In the genomic region with DNA sequence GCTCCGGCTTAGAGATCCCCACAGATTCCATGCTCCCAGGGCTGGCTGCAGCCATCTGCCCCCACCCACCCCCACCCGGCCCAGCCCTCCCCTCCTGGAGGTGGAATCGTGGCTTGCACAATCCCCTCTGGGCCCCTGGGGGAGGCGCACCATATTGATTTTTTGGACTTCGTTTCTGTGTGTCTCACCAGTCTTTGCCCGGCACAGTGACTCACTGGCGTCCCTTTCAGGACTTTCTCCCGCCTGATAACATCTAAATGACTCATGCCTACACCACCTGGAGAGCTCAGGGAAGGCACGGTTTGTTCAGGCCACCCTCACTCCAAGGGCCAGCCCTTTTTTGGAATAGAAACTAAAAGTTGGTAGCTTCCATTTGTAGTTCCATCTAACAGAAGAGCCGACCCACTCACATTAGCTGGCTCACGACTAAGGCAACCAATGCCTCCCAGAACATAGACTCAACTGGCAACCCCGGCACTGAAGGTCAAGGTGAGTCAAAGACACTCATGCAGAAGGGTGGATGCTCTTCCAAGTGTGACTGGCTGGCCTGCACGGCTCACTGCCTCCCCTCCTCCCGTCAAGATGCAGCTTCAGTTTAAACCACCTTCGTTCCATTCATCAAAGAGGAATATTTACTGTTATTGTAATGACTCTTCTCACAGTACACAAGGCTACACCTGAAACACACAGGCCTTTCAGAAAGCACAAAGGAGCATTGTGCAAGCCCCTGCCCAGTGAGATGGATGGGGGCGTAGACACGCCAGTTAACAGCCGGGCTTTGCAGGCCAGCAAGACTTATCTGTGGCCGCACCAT, we compare ENCODE assay signal across 1 cellular context.
TF ChIP-seq lines count a peak whose summit lies in the region.

No MANE protein-coding gene starts in this region.

TF ChIP-seq in HepG2, 621 proteins besides CTCF, POLR2A, EP300 and RAD21 (continued from another document and continues in another):
- TF ChIP-seq TP53 (CRISPR knock-in tag; conservative IDR thresholded peaks at IDR 0.05), result no peak
- peak; percentile 13; the same call in 1 of the 2 replicates for TF ChIP-seq ZNF761 (CRISPR knock-in tag; conservative IDR thresholded peaks at IDR 0.05)
- peak; percentile 41 for TF ChIP-seq TEAD3 (CRISPR knock-in tag; optimal IDR thresholded peaks at IDR 0.05; ENCODE audit: borderline replicate concordance)
- TF ChIP-seq FOXO1 (CRISPR knock-in tag; IDR thresholded peaks at IDR 0.05), result peak; percentile 76
- TF ChIP-seq ZNF260 (CRISPR knock-in tag; IDR thresholded peaks at IDR 0.05; ENCODE audit: borderline replicate concordance, low read depth), result no peak
- TF ChIP-seq, protein P1, sequence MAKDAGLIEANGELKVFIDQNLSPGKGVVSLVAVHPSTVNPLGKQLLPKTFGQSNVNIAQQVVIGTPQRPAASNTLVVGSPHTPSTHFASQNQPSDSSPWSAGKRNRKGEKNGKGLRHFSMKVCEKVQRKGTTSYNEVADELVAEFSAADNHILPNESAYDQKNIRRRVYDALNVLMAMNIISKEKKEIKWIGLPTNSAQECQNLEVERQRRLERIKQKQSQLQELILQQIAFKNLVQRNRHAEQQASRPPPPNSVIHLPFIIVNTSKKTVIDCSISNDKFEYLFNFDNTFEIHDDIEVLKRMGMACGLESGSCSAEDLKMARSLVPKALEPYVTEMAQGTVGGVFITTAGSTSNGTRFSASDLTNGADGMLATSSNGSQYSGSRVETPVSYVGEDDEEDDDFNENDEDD (CRISPR knock-in tag; IDR thresholded peaks at IDR 0.05; ENCODE audit: borderline replicate concordance), result peak; percentile 66; the same call in 1 of the 2 replicates
- TF ChIP-seq CCAR2 (optimal IDR thresholded peaks at IDR 0.05; ENCODE audit: low read depth, low read length), result no peak
- TF ChIP-seq, protein P2, sequence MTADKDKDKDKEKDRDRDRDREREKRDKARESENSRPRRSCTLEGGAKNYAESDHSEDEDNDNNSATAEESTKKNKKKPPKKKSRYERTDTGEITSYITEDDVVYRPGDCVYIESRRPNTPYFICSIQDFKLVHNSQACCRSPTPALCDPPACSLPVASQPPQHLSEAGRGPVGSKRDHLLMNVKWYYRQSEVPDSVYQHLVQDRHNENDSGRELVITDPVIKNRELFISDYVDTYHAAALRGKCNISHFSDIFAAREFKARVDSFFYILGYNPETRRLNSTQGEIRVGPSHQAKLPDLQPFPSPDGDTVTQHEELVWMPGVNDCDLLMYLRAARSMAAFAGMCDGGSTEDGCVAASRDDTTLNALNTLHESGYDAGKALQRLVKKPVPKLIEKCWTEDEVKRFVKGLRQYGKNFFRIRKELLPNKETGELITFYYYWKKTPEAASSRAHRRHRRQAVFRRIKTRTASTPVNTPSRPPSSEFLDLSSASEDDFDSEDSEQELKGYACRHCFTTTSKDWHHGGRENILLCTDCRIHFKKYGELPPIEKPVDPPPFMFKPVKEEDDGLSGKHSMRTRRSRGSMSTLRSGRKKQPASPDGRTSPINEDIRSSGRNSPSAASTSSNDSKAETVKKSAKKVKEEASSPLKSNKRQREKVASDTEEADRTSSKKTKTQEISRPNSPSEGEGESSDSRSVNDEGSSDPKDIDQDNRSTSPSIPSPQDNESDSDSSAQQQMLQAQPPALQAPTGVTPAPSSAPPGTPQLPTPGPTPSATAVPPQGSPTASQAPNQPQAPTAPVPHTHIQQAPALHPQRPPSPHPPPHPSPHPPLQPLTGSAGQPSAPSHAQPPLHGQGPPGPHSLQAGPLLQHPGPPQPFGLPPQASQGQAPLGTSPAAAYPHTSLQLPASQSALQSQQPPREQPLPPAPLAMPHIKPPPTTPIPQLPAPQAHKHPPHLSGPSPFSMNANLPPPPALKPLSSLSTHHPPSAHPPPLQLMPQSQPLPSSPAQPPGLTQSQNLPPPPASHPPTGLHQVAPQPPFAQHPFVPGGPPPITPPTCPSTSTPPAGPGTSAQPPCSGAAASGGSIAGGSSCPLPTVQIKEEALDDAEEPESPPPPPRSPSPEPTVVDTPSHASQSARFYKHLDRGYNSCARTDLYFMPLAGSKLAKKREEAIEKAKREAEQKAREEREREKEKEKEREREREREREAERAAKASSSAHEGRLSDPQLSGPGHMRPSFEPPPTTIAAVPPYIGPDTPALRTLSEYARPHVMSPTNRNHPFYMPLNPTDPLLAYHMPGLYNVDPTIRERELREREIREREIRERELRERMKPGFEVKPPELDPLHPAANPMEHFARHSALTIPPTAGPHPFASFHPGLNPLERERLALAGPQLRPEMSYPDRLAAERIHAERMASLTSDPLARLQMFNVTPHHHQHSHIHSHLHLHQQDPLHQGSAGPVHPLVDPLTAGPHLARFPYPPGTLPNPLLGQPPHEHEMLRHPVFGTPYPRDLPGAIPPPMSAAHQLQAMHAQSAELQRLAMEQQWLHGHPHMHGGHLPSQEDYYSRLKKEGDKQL (CRISPR knock-in tag; IDR thresholded peaks at IDR 0.05; ENCODE audit: low read depth), result peak; percentile 40; the same call in 1 of the 2 replicates
- no peak for TF ChIP-seq HNRNPLL (IDR thresholded peaks at IDR 0.05; ENCODE audit: low read depth, low read length, poor library complexity, severe bottlenecking)
- peak; percentile 67; the same call in 1 of the 2 replicates for TF ChIP-seq SPEN (CRISPR knock-in tag; IDR thresholded peaks at IDR 0.05; ENCODE audit: low read depth)
- TF ChIP-seq, protein P3, sequence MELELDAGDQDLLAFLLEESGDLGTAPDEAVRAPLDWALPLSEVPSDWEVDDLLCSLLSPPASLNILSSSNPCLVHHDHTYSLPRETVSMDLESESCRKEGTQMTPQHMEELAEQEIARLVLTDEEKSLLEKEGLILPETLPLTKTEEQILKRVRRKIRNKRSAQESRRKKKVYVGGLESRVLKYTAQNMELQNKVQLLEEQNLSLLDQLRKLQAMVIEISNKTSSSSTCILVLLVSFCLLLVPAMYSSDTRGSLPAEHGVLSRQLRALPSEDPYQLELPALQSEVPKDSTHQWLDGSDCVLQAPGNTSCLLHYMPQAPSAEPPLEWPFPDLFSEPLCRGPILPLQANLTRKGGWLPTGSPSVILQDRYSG (CRISPR knock-in tag; IDR thresholded peaks at IDR 0.05), result no peak
- peak; percentile 56; the same call in 1 of the 2 replicates for TF ChIP-seq NFKBIZ (CRISPR knock-in tag; IDR thresholded peaks at IDR 0.05)
- TF ChIP-seq THYN1 (CRISPR knock-in tag; IDR thresholded peaks at IDR 0.05; ENCODE audit: borderline replicate concordance, low read depth), result no peak
- no peak for TF ChIP-seq HNRNPUL1 (IDR thresholded peaks at IDR 0.05; ENCODE audit: low read depth, low read length)
- TF ChIP-seq, protein P4, sequence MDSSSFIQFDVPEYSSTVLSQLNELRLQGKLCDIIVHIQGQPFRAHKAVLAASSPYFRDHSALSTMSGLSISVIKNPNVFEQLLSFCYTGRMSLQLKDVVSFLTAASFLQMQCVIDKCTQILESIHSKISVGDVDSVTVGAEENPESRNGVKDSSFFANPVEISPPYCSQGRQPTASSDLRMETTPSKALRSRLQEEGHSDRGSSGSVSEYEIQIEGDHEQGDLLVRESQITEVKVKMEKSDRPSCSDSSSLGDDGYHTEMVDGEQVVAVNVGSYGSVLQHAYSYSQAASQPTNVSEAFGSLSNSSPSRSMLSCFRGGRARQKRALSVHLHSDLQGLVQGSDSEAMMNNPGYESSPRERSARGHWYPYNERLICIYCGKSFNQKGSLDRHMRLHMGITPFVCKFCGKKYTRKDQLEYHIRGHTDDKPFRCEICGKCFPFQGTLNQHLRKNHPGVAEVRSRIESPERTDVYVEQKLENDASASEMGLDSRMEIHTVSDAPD (CRISPR knock-in tag; IDR thresholded peaks at IDR 0.05), result 0 out of 2 replicates have a peak, but pooled peaks have one; percentile 37
- TF ChIP-seq HOXA5 (CRISPR knock-in tag; IDR thresholded peaks at IDR 0.05), result peak; percentile 66; the same call in 1 of the 2 replicates
- no peak; the same call in 1 of the 2 replicates for TF ChIP-seq ZNF709 (CRISPR knock-in tag; IDR thresholded peaks at IDR 0.05)
- TF ChIP-seq SIN3A (IDR thresholded peaks at IDR 0.05; ENCODE audit: borderline replicate concordance, low read depth, low read length), result peak; percentile 56; the same call in 1 of the 2 replicates
- TF ChIP-seq, protein P5, sequence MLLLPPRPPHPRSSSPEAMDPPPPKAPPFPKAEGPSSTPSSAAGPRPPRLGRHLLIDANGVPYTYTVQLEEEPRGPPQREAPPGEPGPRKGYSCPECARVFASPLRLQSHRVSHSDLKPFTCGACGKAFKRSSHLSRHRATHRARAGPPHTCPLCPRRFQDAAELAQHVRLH (CRISPR knock-in tag; IDR thresholded peaks at IDR 0.05; ENCODE audit: borderline replicate concordance, low read depth), result peak; percentile 67
- peak; percentile 90 for TF ChIP-seq ZNF501 (CRISPR knock-in tag; IDR thresholded peaks at IDR 0.05)
- no peak for TF ChIP-seq GTF3A (CRISPR knock-in tag; conservative IDR thresholded peaks at IDR 0.05)
- peak; percentile 28; the same call in 1 of the 2 replicates for TF ChIP-seq ZNF598 (CRISPR knock-in tag; IDR thresholded peaks at IDR 0.05; ENCODE audit: borderline replicate concordance)
- 0 out of 3 replicates have a peak, but pooled peaks have one; percentile 46 for TF ChIP-seq MXI1 (IDR thresholded peaks at IDR 0.05; ENCODE audit: borderline replicate concordance, low read depth, low read length)
- no peak for TF ChIP-seq FOXA1 (IDR thresholded peaks at IDR 0.05)
- TF ChIP-seq FOXA1 (CRISPR knock-in tag; IDR thresholded peaks at IDR 0.05), result peak; percentile 90
- TF ChIP-seq, protein P6, sequence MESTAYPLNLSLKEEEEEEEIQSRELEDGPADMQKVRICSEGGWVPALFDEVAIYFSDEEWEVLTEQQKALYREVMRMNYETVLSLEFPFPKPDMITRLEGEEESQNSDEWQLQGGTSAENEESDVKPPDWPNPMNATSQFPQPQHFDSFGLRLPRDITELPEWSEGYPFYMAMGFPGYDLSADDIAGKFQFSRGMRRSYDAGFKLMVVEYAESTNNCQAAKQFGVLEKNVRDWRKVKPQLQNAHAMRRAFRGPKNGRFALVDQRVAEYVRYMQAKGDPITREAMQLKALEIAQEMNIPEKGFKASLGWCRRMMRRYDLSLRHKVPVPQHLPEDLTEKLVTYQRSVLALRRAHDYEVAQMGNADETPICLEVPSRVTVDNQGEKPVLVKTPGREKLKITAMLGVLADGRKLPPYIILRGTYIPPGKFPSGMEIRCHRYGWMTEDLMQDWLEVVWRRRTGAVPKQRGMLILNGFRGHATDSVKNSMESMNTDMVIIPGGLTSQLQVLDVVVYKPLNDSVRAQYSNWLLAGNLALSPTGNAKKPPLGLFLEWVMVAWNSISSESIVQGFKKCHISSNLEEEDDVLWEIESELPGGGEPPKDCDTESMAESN (CRISPR knock-in tag; conservative IDR thresholded peaks at IDR 0.05), result no peak; the same call in 1 of the 2 replicates
- peak; percentile 91 for TF ChIP-seq ZBTB7B (CRISPR knock-in tag; IDR thresholded peaks at IDR 0.05)
- no peak for TF ChIP-seq PTBP1 (IDR thresholded peaks at IDR 0.05; ENCODE audit: low read depth, low read length, poor library complexity, severe bottlenecking)
- TF ChIP-seq, protein P7, sequence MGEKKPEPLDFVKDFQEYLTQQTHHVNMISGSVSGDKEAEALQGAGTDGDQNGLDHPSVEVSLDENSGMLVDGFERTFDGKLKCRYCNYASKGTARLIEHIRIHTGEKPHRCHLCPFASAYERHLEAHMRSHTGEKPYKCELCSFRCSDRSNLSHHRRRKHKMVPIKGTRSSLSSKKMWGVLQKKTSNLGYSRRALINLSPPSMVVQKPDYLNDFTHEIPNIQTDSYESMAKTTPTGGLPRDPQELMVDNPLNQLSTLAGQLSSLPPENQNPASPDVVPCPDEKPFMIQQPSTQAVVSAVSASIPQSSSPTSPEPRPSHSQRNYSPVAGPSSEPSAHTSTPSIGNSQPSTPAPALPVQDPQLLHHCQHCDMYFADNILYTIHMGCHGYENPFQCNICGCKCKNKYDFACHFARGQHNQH (CRISPR knock-in tag; IDR thresholded peaks at IDR 0.05), result peak; percentile 61; the same call in 1 of the 2 replicates
- no peak; the same call in 1 of the 2 replicates for TF ChIP-seq SAFB2 (CRISPR knock-in tag; IDR thresholded peaks at IDR 0.05; ENCODE audit: borderline replicate concordance, low read depth)
- TF ChIP-seq, protein P8, sequence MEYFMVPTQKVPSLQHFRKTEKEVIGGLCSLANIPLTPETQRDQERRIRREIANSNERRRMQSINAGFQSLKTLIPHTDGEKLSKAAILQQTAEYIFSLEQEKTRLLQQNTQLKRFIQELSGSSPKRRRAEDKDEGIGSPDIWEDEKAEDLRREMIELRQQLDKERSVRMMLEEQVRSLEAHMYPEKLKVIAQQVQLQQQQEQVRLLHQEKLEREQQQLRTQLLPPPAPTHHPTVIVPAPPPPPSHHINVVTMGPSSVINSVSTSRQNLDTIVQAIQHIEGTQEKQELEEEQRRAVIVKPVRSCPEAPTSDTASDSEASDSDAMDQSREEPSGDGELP (IDR thresholded peaks at IDR 0.05; ENCODE audit: borderline replicate concordance, low read depth), result peak; percentile 83
- peak; percentile 25; the same call in 1 of the 2 replicates for TF ChIP-seq ZNF670 (CRISPR knock-in tag; IDR thresholded peaks at IDR 0.05; ENCODE audit: borderline replicate concordance)
- TF ChIP-seq ZSCAN29 (CRISPR knock-in tag; conservative IDR thresholded peaks at IDR 0.05), result peak; percentile 63; the same call in 1 of the 2 replicates
- TF ChIP-seq NR3C1 (CRISPR knock-in tag; IDR thresholded peaks at IDR 0.05), result no peak
- TF ChIP-seq SATB2 (CRISPR knock-in tag; IDR thresholded peaks at IDR 0.05), result 0 out of 2 replicates have a peak, but pooled peaks have one; percentile 23
- TF ChIP-seq NCOA2 (CRISPR knock-in tag; IDR thresholded peaks at IDR 0.05), result peak; percentile 83
- TF ChIP-seq NR2F2 (IDR thresholded peaks at IDR 0.05; ENCODE audit: borderline replicate concordance, low read depth), result peak; percentile 54
- TF ChIP-seq ZNF550 (CRISPR knock-in tag; IDR thresholded peaks at IDR 0.05; ENCODE audit: borderline replicate concordance), result no peak
- TF ChIP-seq SUZ12 (IDR thresholded peaks at IDR 0.05; ENCODE audit: low read depth, low read length), result no peak
- no peak; the same call in 1 of the 2 replicates for TF ChIP-seq NR2C2 (CRISPR knock-in tag; IDR thresholded peaks at IDR 0.05; ENCODE audit: borderline replicate concordance)
- TF ChIP-seq, protein P9, sequence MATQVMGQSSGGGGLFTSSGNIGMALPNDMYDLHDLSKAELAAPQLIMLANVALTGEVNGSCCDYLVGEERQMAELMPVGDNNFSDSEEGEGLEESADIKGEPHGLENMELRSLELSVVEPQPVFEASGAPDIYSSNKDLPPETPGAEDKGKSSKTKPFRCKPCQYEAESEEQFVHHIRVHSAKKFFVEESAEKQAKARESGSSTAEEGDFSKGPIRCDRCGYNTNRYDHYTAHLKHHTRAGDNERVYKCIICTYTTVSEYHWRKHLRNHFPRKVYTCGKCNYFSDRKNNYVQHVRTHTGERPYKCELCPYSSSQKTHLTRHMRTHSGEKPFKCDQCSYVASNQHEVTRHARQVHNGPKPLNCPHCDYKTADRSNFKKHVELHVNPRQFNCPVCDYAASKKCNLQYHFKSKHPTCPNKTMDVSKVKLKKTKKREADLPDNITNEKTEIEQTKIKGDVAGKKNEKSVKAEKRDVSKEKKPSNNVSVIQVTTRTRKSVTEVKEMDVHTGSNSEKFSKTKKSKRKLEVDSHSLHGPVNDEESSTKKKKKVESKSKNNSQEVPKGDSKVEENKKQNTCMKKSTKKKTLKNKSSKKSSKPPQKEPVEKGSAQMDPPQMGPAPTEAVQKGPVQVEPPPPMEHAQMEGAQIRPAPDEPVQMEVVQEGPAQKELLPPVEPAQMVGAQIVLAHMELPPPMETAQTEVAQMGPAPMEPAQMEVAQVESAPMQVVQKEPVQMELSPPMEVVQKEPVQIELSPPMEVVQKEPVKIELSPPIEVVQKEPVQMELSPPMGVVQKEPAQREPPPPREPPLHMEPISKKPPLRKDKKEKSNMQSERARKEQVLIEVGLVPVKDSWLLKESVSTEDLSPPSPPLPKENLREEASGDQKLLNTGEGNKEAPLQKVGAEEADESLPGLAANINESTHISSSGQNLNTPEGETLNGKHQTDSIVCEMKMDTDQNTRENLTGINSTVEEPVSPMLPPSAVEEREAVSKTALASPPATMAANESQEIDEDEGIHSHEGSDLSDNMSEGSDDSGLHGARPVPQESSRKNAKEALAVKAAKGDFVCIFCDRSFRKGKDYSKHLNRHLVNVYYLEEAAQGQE (IDR thresholded peaks at IDR 0.05; ENCODE audit: borderline replicate concordance in 1 of 2, low read depth in 1 of 2, low read length in 2 of 2), result peak in 1 of 2 experiments; percentile 55; a peak in 1 of 4 replicates
